ENCODE assay signal across 6 cellular contexts in genomic region chr2:29837925-29838324, GRCh38.
"Had no signal": no experiment of that assay in that cellular context is flagged by ENCODE, and none has a peak within 500 bp of the region (broad histone marks: within the 10 kb centered on the region; RNA-seq: fewer than 3 reads in every experiment).

No MANE protein-coding gene starts in this region.

- ATAC-seq: HepG2, K562 had no signal

- H3K4me3 ChIP-seq: K562 had no signal

- DNase-seq: IMR-90, KBM-7, KG1 had no signal

- H3K27ac ChIP-seq: HL-60 had no signal
